Comparison of ENCODE assay signal across 24 cellular contexts in genomic region chr6:16081337-16081736, GRCh38. TPM values are rescaled to one million over a fixed set of nuclear protein-coding genes. Genes with fewer than 3 reads are reported as not detected.
DNase-seq lines count a peak whose midpoint lies in the region; ATAC-seq, FAIRE-seq and TF ChIP-seq lines count a peak whose summit lies in the region.
"Had no signal": no experiment of that assay in that cellular context is flagged by ENCODE, and none has a peak within 500 bp of the region (broad histone marks: within the 10 kb centered on the region; RNA-seq: fewer than 3 reads in every experiment).

No MANE protein-coding gene starts in this region.

- intact Hi-C loops in colonic mucosa (cut with DNase I), result no loop called here
- intact Hi-C loops in left colon (cut with DNase I, micrococcal nuclease), result no loop called here

- WGBS in small intestine, 3 donors, result 24 to 69% (median 34%) methylated on average over 5 of the region's 5 CpGs

- H3K27ac ChIP-seq in colonic mucosa (no peak overlapping the region), small intestine (ENCODE audit: low read depth in 1 of 2, low read length in 1 of 2) (no peak overlapping the region)
- H3K27ac ChIP-seq: 22Rv1; A549; BLaER1 treated with 17β-estradiol and CSF1 and Interleukin-3, amounts not matched to agents 10 nM and 100 nM; C4-2B had no signal

- FAIRE-seq in GM12891 (lab: Jason Lieb, UNC) (peak; percentile 62), small intestine (lab: Jason Lieb, UNC) (no peak)
- FAIRE-seq: A549, GM12878, GM18507 had no signal

- H3K27me3 ChIP-seq in colonic mucosa (no peaks in the 10 kb centered on the region), small intestine (ENCODE audit: control insufficient read depth in 2 of 2, insufficient read depth in 2 of 2, low read length in 2 of 2) (no peaks in the 10 kb centered on the region)
- H3K27me3 ChIP-seq: BLaER1 treated with 17β-estradiol and CSF1 and Interleukin-3, amounts not matched to agents 10 nM and 100 nM had no signal

- no peaks in the 10 kb centered on the region for H3K36me3 ChIP-seq in colonic mucosa
- no peaks in the 10 kb centered on the region for H3K36me3 ChIP-seq in small intestine (ENCODE audit: control insufficient read depth in 2 of 2, insufficient read depth in 2 of 2, low read length in 2 of 2)
- H3K36me3 ChIP-seq: BLaER1 treated with 17β-estradiol and CSF1 and Interleukin-3, amounts not matched to agents 10 nM and 100 nM had no signal

- TF ChIP-seq CTCF in colonic mucosa (IDR thresholded peaks at IDR 0.05), result no peak

- ATAC-seq in left colon (peak; percentile 95), HG03460 (IDR thresholded peaks at IDR 0.05; ENCODE audit: unreplicated experiment) (no peak)
- ATAC-seq: A549; CD8-positive, alpha-beta T cell; GM12878 had no signal

- no peaks in the 10 kb centered on the region for H3K9me3 ChIP-seq in colonic mucosa
- H3K9me3 ChIP-seq in small intestine (ENCODE audit: control insufficient read depth, low read depth), result no peaks in the 10 kb centered on the region
- H3K9me3 ChIP-seq: A549; BLaER1 treated with 17β-estradiol and CSF1 and Interleukin-3, amounts not matched to agents 10 nM and 100 nM had no signal

- DNase-seq in GM12891 (ENCODE audit: insufficient read length, low spot score), result no peak
- DNase-seq in colonic mucosa, result peak; percentile 24
- DNase-seq in left colon, result peak in 1 of 2 donors; percentile 15
- DNase-seq in small intestine, result peak; percentile 13
- no peak for DNase-seq in germinal center (ENCODE audit: low spot score)
- no peak for DNase-seq in NCI-H1930 (lab: John Stamatoyannopoulos, UW)
- DNase-seq: AML-193; CD4-positive, alpha-beta T cell; CD8-positive, alpha-beta T cell; COR-L47; DMS 273 treated with DMSO at 0.1 percent for 48 hours; DMS153; DMS53; DMS79; DND-41; EL; GDM1 had no signal

- no peak overlapping the region for H3K9ac ChIP-seq in colonic mucosa (ENCODE audit: low read depth in 2 of 2, low read length in 2 of 2)
- H3K9ac ChIP-seq: BLaER1 treated with 17β-estradiol and CSF1 and Interleukin-3, amounts not matched to agents 10 nM and 100 nM had no signal

- no peak for TF ChIP-seq POLR2A in GM12891 (IDR thresholded peaks at IDR 0.05; ENCODE audit: low read depth, low read length)

- no peak overlapping the region for H3K4me3 ChIP-seq in colonic mucosa
- H3K4me3 ChIP-seq in small intestine (ENCODE audit: low read depth in 1 of 2, low read length in 2 of 2), result no peak overlapping the region
- H3K4me3 ChIP-seq: A549; BLaER1 treated with 17β-estradiol and CSF1 and Interleukin-3, amounts not matched to agents 10 nM and 100 nM; GM12878 had no signal

- H3K4me1 ChIP-seq in colonic mucosa (peaks cover 6% of the 10 kb centered on the region), small intestine (ENCODE audit: control insufficient read depth in 2 of 2, insufficient read depth in 1 of 2, low read depth in 1 of 2, low read length in 1 of 2) (peaks cover 0 to 2% of the 10 kb centered on the region in 2 donors)
- H3K4me1 ChIP-seq: A549 had no signal

TF ChIP-seq in GM12891, 5 proteins besides CTCF, POLR2A, EP300 and RAD21:
- TF ChIP-seq POLR2AphosphoS5 (IDR thresholded peaks at IDR 0.05; ENCODE audit: low read depth, low read length), result no peak
- no peak for TF ChIP-seq POU2F2 (IDR thresholded peaks at IDR 0.05; ENCODE audit: low read depth, low read length)
- TF ChIP-seq PAX5 (IDR thresholded peaks at IDR 0.05; ENCODE audit: insufficient read depth, low read length, severe bottlenecking), result no peak
- TF ChIP-seq SPI1 (IDR thresholded peaks at IDR 0.05; ENCODE audit: low read depth, low read length), result no peak
- TF ChIP-seq TAF1 (IDR thresholded peaks at IDR 0.05; ENCODE audit: low read depth, low read length), result no peak

RNA-seq across cellular contexts. Expression of gene MYLIP, which starts 47.5 kb away (rescaled TPM):
- 13.1 TPM for polyA plus RNA-seq in GM12891 (2012; ENCODE audit: low read depth, missing spikeins)
- total RNA-seq in colonic mucosa (10 to 100 TPM; 23.9 to 32.2 TPM), left colon (10 to 100 TPM; 17.2 to 38.6 TPM)
- 10 to 100 TPM; 10.7 to 21.1 (median 16.9) TPM for polyA plus RNA-seq in small intestine

Comparison
In these comparisons a context has a peak if more than half of its experiments do, and no peak if none do; other contexts are left out.
1. DNase-seq: peak in colonic mucosa (single experiment) and small intestine (single experiment); none in GM12891 (single experiment), germinal center (single experiment) and NCI-H1930 (0 of 2).